10 cellular contexts compared by ENCODE assay signal in genomic region chr12:28296287-28296686, GRCh38.
"Had no signal": no experiment of that assay in that cellular context is flagged by ENCODE, and none has a peak within 500 bp of the region (broad histone marks: within the 10 kb centered on the region; RNA-seq: fewer than 3 reads in every experiment).

No MANE protein-coding gene starts in this region.

- FAIRE-seq: H1, H54 had no signal

- ATAC-seq: GM23338, HCT116 had no signal

- H3K27ac Mint-ChIP-seq: GM23338, HFFc6 had no signal

- H3K9me3 Mint-ChIP-seq: GM23338, HFFc6 had no signal

- H3K4me3 ChIP-seq: GM23248, GM23338, HAP-1 had no signal

- H3K36me3 ChIP-seq: HAP-1 had no signal

- H3K4me2 ChIP-seq: GM23338 had no signal

- H3K4me3 Mint-ChIP-seq: GM23338, HFFc6 had no signal

- H3K9me3 ChIP-seq: HAP-1 had no signal

- H3K9ac ChIP-seq: GM23248 had no signal

- H3K27ac ChIP-seq: GM23248 had no signal

- DNase-seq: GM23248, GOT3, H7, HCEC 1CT, HFFc6 had no signal

- H2AFZ ChIP-seq: GM23248, GM23338 had no signal
